Comparison of ENCODE assay signal across 5 cellular contexts in genomic region chr4:22052076-22052475, GRCh38.
"Had no signal": no experiment of that assay in that cellular context is flagged by ENCODE, and none has a peak within 500 bp of the region (broad histone marks: within the 10 kb centered on the region; RNA-seq: fewer than 3 reads in every experiment).

No MANE protein-coding gene starts in this region.

- DNase-seq: IMR-90, KBM-7, KG1 had no signal

- ATAC-seq: HepG2, K562 had no signal
